In genomic region chrX:109347618-109348017, GRCh38 we compare ENCODE assay signal across 13 cellular contexts.
DNase-seq lines count a peak whose midpoint lies in the region; ATAC-seq, FAIRE-seq and TF ChIP-seq lines count a peak whose summit lies in the region.
"Had no signal": no experiment of that assay in that cellular context is flagged by ENCODE, and none has a peak within 500 bp of the region (broad histone marks: within the 10 kb centered on the region; RNA-seq: fewer than 3 reads in every experiment).

No MANE protein-coding gene starts in this region.

- TF ChIP-seq CTCF in endothelial cell of umbilical vein (IDR thresholded peaks at IDR 0.05; ENCODE audit: extremely low read depth in 1 of 2, insufficient read depth in 1 of 2, low read depth in 1 of 2, low read length in 2 of 2) (no peak), nephron (IDR thresholded peaks at IDR 0.05; ENCODE audit: unreplicated experiment in 3 of 3) (no peak)
- no peak for TF ChIP-seq CTCF in CD4-positive, alpha-beta T cell (IDR thresholded peaks at IDR 0.05)

- peak overlapping the region; percentile 55 to 97 (median 83) for H3K27ac Mint-ChIP-seq in nephron
- no peak overlapping the region for H3K27ac Mint-ChIP-seq in CD4-positive, alpha-beta T cell
- no peak overlapping the region for H3K27ac Mint-ChIP-seq in naive thymus-derived CD4-positive, alpha-beta T cell

- no peaks in the 10 kb centered on the region for H3K27me3 ChIP-seq in endothelial cell of umbilical vein (ENCODE audit: control insufficient read depth in 2 of 2, insufficient read depth in 2 of 2, low read length in 2 of 2)
- no peaks in the 10 kb centered on the region for H3K27me3 ChIP-seq in CD4-positive, alpha-beta T cell (ENCODE audit: control insufficient read depth, insufficient read depth, low read length)
- no peaks in the 10 kb centered on the region for H3K27me3 ChIP-seq in naive thymus-derived CD4-positive, alpha-beta T cell (ENCODE audit: control insufficient read depth in 2 of 2, insufficient read depth in 2 of 2, low read length in 2 of 2)

- dilution Hi-C loops in endothelial cell of umbilical vein (cut with MboI; ENCODE audit: extremely low pct_ligation_motif_present, low sequenced_read_pairs): no loop called here

- H3K27me3 Mint-ChIP-seq in nephron (ENCODE audit: low read depth): no peaks in the 10 kb centered on the region
- H3K27me3 Mint-ChIP-seq in CD4-positive, alpha-beta T cell: no peaks in the 10 kb centered on the region
- no peaks in the 10 kb centered on the region for H3K27me3 Mint-ChIP-seq in naive thymus-derived CD4-positive, alpha-beta T cell

- peak overlapping the region; percentile 22 for H3K4me2 ChIP-seq in endothelial cell of umbilical vein (ENCODE audit: insufficient read depth, low read length)

- H3K9me1 ChIP-seq in endothelial cell of umbilical vein (replicated peaks; ENCODE audit: control insufficient read depth, extremely low read depth, insufficient read depth, low read length): no peaks in the 10 kb centered on the region

- DNase-seq in ELF-1 (ENCODE audit: low read depth, low spot score): peak; percentile 76
- DNase-seq in M059J (ENCODE audit: low read depth): peak; percentile 1
- peak; percentile 72 for DNase-seq in endothelial cell of umbilical vein (ENCODE audit: low read depth, low spot score)
- no peak for DNase-seq in CD4-positive, alpha-beta T cell
- DNase-seq in naive thymus-derived CD4-positive, alpha-beta T cell: no peak
- DNase-seq: activated CD4-positive, alpha-beta T cell treated with anti-CD3 and anti-CD28 coated beads, Interleukin-2, amount 50 U/mL, for 48 hours; DMS79; SHP77; stimulated activated naive CD4-positive, alpha-beta T cell had no signal

- ATAC-seq in GM18861 (IDR thresholded peaks at IDR 0.05; ENCODE audit: unreplicated experiment) (no peak), HG03039 (IDR thresholded peaks at IDR 0.05; ENCODE audit: unreplicated experiment) (no peak)
- no peak for ATAC-seq in CD4-positive, alpha-beta T cell (ENCODE audit: poor library complexity)
- no peak for ATAC-seq in naive thymus-derived CD4-positive, alpha-beta T cell
- ATAC-seq: esophagus mucosa had no signal

- POLR2A ChIA-PET in endothelial cell of umbilical vein (lab: Charles Lee): no interaction called here
- POLR2A ChIA-PET in CD4-positive, alpha-beta T cell (lab: Charles Lee): no interaction called here
- POLR2A ChIA-PET in naive thymus-derived CD4-positive, alpha-beta T cell (lab: Charles Lee): no interaction called here

- no peaks in the 10 kb centered on the region for H3K36me3 Mint-ChIP-seq in nephron (ENCODE audit: low read depth)
- H3K36me3 Mint-ChIP-seq in CD4-positive, alpha-beta T cell (ENCODE audit: low read depth): no peaks in the 10 kb centered on the region
- H3K36me3 Mint-ChIP-seq in naive thymus-derived CD4-positive, alpha-beta T cell: no peaks in the 10 kb centered on the region

- peaks cover 28% of the 10 kb centered on the region for H3K4me1 ChIP-seq in endothelial cell of umbilical vein (ENCODE audit: control insufficient read depth, extremely low read depth, insufficient read depth, low read length)
- H3K4me1 ChIP-seq in naive thymus-derived CD4-positive, alpha-beta T cell (ENCODE audit: control insufficient read depth in 2 of 2, insufficient read depth in 2 of 2, low read length in 2 of 2): no peaks in the 10 kb centered on the region

- no peaks in the 10 kb centered on the region for H4K20me1 ChIP-seq in endothelial cell of umbilical vein (replicated peaks; ENCODE audit: control insufficient read depth, extremely low read depth, insufficient read depth, low read length)

- H3K4me3 ChIP-seq in endothelial cell of umbilical vein (replicated peaks in 1 of 3; ENCODE audit: insufficient read depth in 1 of 3, low read depth in 1 of 3, low read length in 3 of 3): no peak overlapping the region
- H3K4me3 ChIP-seq in naive thymus-derived CD4-positive, alpha-beta T cell (ENCODE audit: low read length): no peak overlapping the region

- FAIRE-seq in endothelial cell of umbilical vein (lab: Jason Lieb, UNC): peak; percentile 97

- H3K36me3 ChIP-seq in endothelial cell of umbilical vein (ENCODE audit: control insufficient read depth in 2 of 2, extremely low read depth in 1 of 2, insufficient read depth in 2 of 2, low read length in 2 of 2): no peaks in the 10 kb centered on the region
- H3K36me3 ChIP-seq in naive thymus-derived CD4-positive, alpha-beta T cell (ENCODE audit: control insufficient read depth in 2 of 3, insufficient read depth in 3 of 3, low read length in 3 of 3): no peaks in the 10 kb centered on the region

- H2AFZ ChIP-seq in endothelial cell of umbilical vein (ENCODE audit: low read depth, low read length): no peak overlapping the region

- no peak overlapping the region for H3K4me3 Mint-ChIP-seq in nephron
- H3K4me3 Mint-ChIP-seq in CD4-positive, alpha-beta T cell: no peak overlapping the region
- H3K4me3 Mint-ChIP-seq in naive thymus-derived CD4-positive, alpha-beta T cell: no peak overlapping the region

- intact Hi-C loops in endothelial cell of umbilical vein (cut with micrococcal nuclease): loop anchor here (1.0 to 10.0 kb wide), 4 partner anchors 35 to 187 kb away; partner anchors contain the start of gene NXT2
- intact Hi-C loops in CD4-positive, alpha-beta T cell (cut with DNase I, micrococcal nuclease): no loop called here
- intact Hi-C loops in naive thymus-derived CD4-positive, alpha-beta T cell (cut with micrococcal nuclease): no loop called here

- H3K27ac ChIP-seq in endothelial cell of umbilical vein (ENCODE audit: insufficient read depth, low read depth, low read length): peak overlapping the region; percentile 3
- no peak overlapping the region for H3K27ac ChIP-seq in CD4-positive, alpha-beta T cell (ENCODE audit: low read depth, low read length)
- no peak overlapping the region for H3K27ac ChIP-seq in naive thymus-derived CD4-positive, alpha-beta T cell (ENCODE audit: low read depth, low read length)

- CTCF ChIA-PET in endothelial cell of umbilical vein (lab: Charles Lee): interaction anchor here (1.5 to 1.7 kb wide), 2 partner anchors 35 to 37 kb away, joined by 5 to 11 read pairs; no protein-coding TSS in a partner anchor
- CTCF ChIA-PET in CD4-positive, alpha-beta T cell (lab: Charles Lee): interaction anchor here (0.5 kb wide), 1 partner anchor 30 kb away, joined by 3 read pairs; no protein-coding TSS in a partner anchor
- CTCF ChIA-PET in naive thymus-derived CD4-positive, alpha-beta T cell (lab: Charles Lee): no interaction called here

- no TSS peak for BruUV-seq in endothelial cell of umbilical vein (replicated peaks; lab: Mats Ljungman, UMichigan)

- no peak for TF ChIP-seq POLR2A in endothelial cell of umbilical vein (IDR thresholded peaks at IDR 0.05; ENCODE audit: low read depth, low read length)

- H3K4me1 Mint-ChIP-seq in nephron: peaks cover 78% of the 10 kb centered on the region
- H3K4me1 Mint-ChIP-seq in CD4-positive, alpha-beta T cell (ENCODE audit: low read depth): no peaks in the 10 kb centered on the region
- H3K4me1 Mint-ChIP-seq in naive thymus-derived CD4-positive, alpha-beta T cell: no peaks in the 10 kb centered on the region

- H3K9ac ChIP-seq in endothelial cell of umbilical vein (replicated peaks; ENCODE audit: extremely low read depth, insufficient read depth, low read length): no peak overlapping the region

- H3K9me3 ChIP-seq in endothelial cell of umbilical vein (replicated peaks; ENCODE audit: control insufficient read depth, insufficient read depth, low read length): no peaks in the 10 kb centered on the region
- H3K9me3 ChIP-seq in CD4-positive, alpha-beta T cell (ENCODE audit: control insufficient read depth, low read length): no peaks in the 10 kb centered on the region
- no peaks in the 10 kb centered on the region for H3K9me3 ChIP-seq in naive thymus-derived CD4-positive, alpha-beta T cell (ENCODE audit: control insufficient read depth in 2 of 3, low read length in 3 of 3)

- no peaks in the 10 kb centered on the region for H3K79me2 ChIP-seq in endothelial cell of umbilical vein (ENCODE audit: control insufficient read depth, insufficient read depth, low read length)

- no peaks in the 10 kb centered on the region for H3K9me3 Mint-ChIP-seq in nephron
- H3K9me3 Mint-ChIP-seq in CD4-positive, alpha-beta T cell: no peaks in the 10 kb centered on the region
- H3K9me3 Mint-ChIP-seq in naive thymus-derived CD4-positive, alpha-beta T cell: peaks cover 0 to 3% (median 0%) of the 10 kb centered on the region in 11 donors

TF ChIP-seq in endothelial cell of umbilical vein, 7 proteins besides CTCF, POLR2A, EP300 and RAD21:
- TF ChIP-seq MYC (IDR thresholded peaks at IDR 0.05; ENCODE audit: low read depth, low read length) (no peak), FOS (IDR thresholded peaks at IDR 0.05; ENCODE audit: borderline replicate concordance, insufficient read depth, low read length) (peak; percentile 46), JUN (IDR thresholded peaks at IDR 0.05; ENCODE audit: borderline replicate concordance, insufficient read depth, insufficient read length, low read depth) (peak; percentile 49), GATA2 (IDR thresholded peaks at IDR 0.05; ENCODE audit: insufficient read depth, insufficient read length, low read depth, low read length) (no peak), POLR2AphosphoS5 (IDR thresholded peaks at IDR 0.05; ENCODE audit: insufficient read depth, low read depth, low read length) (no peak), EZH2 (IDR thresholded peaks at IDR 0.05; ENCODE audit: borderline replicate concordance, low read depth, low read length, severe bottlenecking) (no peak), MAX (IDR thresholded peaks at IDR 0.05; ENCODE audit: insufficient read depth, insufficient read length) (no peak)
TF ChIP-seq in endothelial cell of umbilical vein: peak in this region for 2.

Comparison
In these comparisons a context has a peak if more than half of its experiments do, and no peak if none do; other contexts are left out.
1. DNase-seq: peak in ELF-1 (single experiment), M059J (single experiment) and endothelial cell of umbilical vein (single experiment); none in CD4-positive, alpha-beta T cell (0 of 10) and naive thymus-derived CD4-positive, alpha-beta T cell (0 of 9).
2. H3K27ac Mint-ChIP-seq: peak in nephron (3 of 3); none in CD4-positive, alpha-beta T cell (single experiment) and naive thymus-derived CD4-positive, alpha-beta T cell (0 of 9).